ENCODE assay signal across 6 cellular contexts in the genomic region with DNA sequence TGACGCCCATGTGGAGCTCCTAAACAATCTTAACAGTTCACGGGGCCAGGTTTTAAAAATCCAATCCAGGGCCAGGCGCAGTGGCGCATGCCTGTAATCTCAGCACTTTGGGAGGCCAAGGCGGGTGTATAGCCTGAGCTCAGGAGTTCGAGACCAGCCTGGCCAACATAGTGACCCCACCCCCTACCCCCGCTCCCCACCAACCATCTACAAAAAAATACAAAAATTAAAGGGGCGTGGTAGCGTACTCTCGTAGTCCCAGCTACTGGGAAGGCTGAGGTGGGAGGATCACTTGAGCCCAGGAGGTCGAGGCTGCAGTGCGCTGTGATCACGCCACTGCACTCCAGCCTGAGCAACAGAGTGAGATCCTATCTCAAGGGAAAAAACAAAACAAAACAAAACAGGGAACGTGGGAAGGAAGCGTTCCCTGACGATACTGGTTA. TPM values are rescaled to one million over a fixed set of nuclear protein-coding genes. Genes with fewer than 3 reads are reported as not detected.
DNase-seq lines count a peak whose midpoint lies in the region; ATAC-seq and TF ChIP-seq lines count a peak whose summit lies in the region.

No MANE protein-coding gene starts in this region.

- H3K36me3 ChIP-seq in ES-I3 (ENCODE audit: insufficient read depth, low read length): peaks cover 5% of the 10 kb centered on the region
- H3K36me3 ChIP-seq in mucosa of stomach (ENCODE audit: control insufficient read depth, insufficient read depth, low read length): peaks cover 9% of the 10 kb centered on the region

- H3K4me1 ChIP-seq in ES-I3 (ENCODE audit: insufficient read depth, low read length) (peaks cover 10% of the 10 kb centered on the region), mucosa of stomach (ENCODE audit: control insufficient read depth, insufficient read depth, low read length) (peaks cover 16% of the 10 kb centered on the region)

- TF ChIP-seq CTCF in omental fat pad (IDR thresholded peaks at IDR 0.05): no peak

- H3K9ac ChIP-seq in ES-I3 (ENCODE audit: low read depth, low read length) (peak overlapping the region; percentile 59), mucosa of stomach (ENCODE audit: low read length) (peak overlapping the region; percentile 94)

- no peaks in the 10 kb centered on the region for H3K9me3 ChIP-seq in ES-I3 (ENCODE audit: control insufficient read depth, insufficient read depth, low read length)
- H3K9me3 ChIP-seq in mucosa of stomach (ENCODE audit: control insufficient read depth, low read length): no peaks in the 10 kb centered on the region

- DNase-seq in activated effector memory CD4-positive, alpha-beta T cell treated with anti-CD3 and anti-CD28 coated beads, Interleukin-2, amount 50 U/mL, for 16 hours: no peak
- no peak for DNase-seq in omental fat pad (ENCODE audit: low spot score)

- ATAC-seq in omental fat pad (ENCODE audit: low FRiP score) (no peak), GM19035 (IDR thresholded peaks at IDR 0.05; ENCODE audit: unreplicated experiment) (no peak)

- H3K27me3 ChIP-seq in mucosa of stomach (ENCODE audit: control insufficient read depth, insufficient read depth, low read length): no peaks in the 10 kb centered on the region

- 46 to 52% (median 52%) methylated on average over 16 of the region's 16 CpGs for WGBS in adipose tissue, 3 donors

- peak overlapping the region; percentile 10 for H3K27ac ChIP-seq in adipose tissue (ENCODE audit: low read depth, low read length)

- H3K4me3 ChIP-seq in mucosa of stomach (ENCODE audit: low read length): peak overlapping the region; percentile 96

RNA-seq across cellular contexts. Expression of a gene that starts 0.7 kb away (rescaled TPM):
- 10 to 100 TPM; 26.9 to 51.8 (median 36.5) TPM for polyA plus RNA-seq in adipose tissue
- 10 to 100 TPM; 22.5 to 62.4 (median 47.1) TPM for total RNA-seq in omental fat pad

RNA-seq across cellular contexts. Expression of a gene that starts 15.6 kb away (rescaled TPM):
- not detected for polyA plus RNA-seq in adipose tissue
- total RNA-seq in omental fat pad: under 1 TPM in 1 of 4 donors, not detected in 3; 0.24 TPM

RNA-seq across cellular contexts. Expression of a gene that starts 41.1 kb away (rescaled TPM):
- 10 to 100 TPM; 12.0 to 20.8 (median 12.9) TPM for polyA plus RNA-seq in adipose tissue
- total RNA-seq in omental fat pad: 10 to 100 TPM; 24.6 to 58.2 (median 28.8) TPM

RNA-seq across cellular contexts. Expression of a gene that starts 41.5 kb away (rescaled TPM):
- 100 to 1,000 TPM in 2 of 3 donors, 10 to 100 TPM in 1; 75.9 to 175 (median 123) TPM for polyA plus RNA-seq in adipose tissue
- total RNA-seq in omental fat pad: 10 to 100 TPM; 24.6 to 40.8 (median 33.0) TPM

RNA-seq across cellular contexts. Expression of a gene that starts 41.6 kb away (rescaled TPM):
- 100 to 1,000 TPM in 2 of 3 donors, 10 to 100 TPM in 1; 46.7 to 142 (median 107) TPM for polyA plus RNA-seq in adipose tissue
- total RNA-seq in omental fat pad: 10 to 100 TPM; 53.0 to 88.6 (median 72.5) TPM
